In genomic region chr6:57317060-57317943, GRCh38 we compare ENCODE assay signal across 8 cellular contexts. TPM values are rescaled to one million over a fixed set of nuclear protein-coding genes. Genes with fewer than 3 reads are reported as not detected.
A peak's percentile ranks its signal among the peaks of the same experiment; 100 is the strongest.
DNase-seq lines count a peak whose midpoint lies in the region; ATAC-seq and TF ChIP-seq lines count a peak whose summit lies in the region.

Gene PRIM2 (plus strand): TSS chr6:57317630. CDS start chr6:57318446, 816 bp downstream.

- peak; percentile 86 for ATAC-seq in HG02759 (IDR thresholded peaks at IDR 0.05; ENCODE audit: unreplicated experiment)
- ATAC-seq in activated naive CD8-positive, alpha-beta T cell treated with anti-CD3 and anti-CD28 coated beads, Interleukin-2, amount 50 U/mL, for 24 hours = peak; percentile 93

- DNase-seq in NCI-H1417 (lab: John Stamatoyannopoulos, UW) (peak; percentile 84 to 91 (median 88)), T follicular helper cell (ENCODE audit: low read depth) (peak; percentile 75), cardiac septum (ENCODE audit: low spot score) (peak; percentile 94), tibial artery (peak; percentile 85 to 90)
- peak; percentile 85 for DNase-seq in activated naive CD8-positive, alpha-beta T cell treated with anti-CD3 and anti-CD28 coated beads, Interleukin-2, amount 50 U/mL, for 24 hours

- H3K4me1 ChIP-seq in parathyroid adenoma = no peaks in the 10 kb centered on the region
- peaks cover 0 to 38% (median 13%) of the 10 kb centered on the region in 4 donors for H3K4me1 ChIP-seq in tibial artery

- H3K9ac ChIP-seq in parathyroid adenoma = no peak within 1 kb of the TSS

- TF ChIP-seq CTCF in GM12875 (IDR thresholded peaks at IDR 0.05; ENCODE audit: borderline replicate concordance, insufficient read depth, low read depth, low read length) (no peak), parathyroid adenoma (IDR thresholded peaks at IDR 0.05) (no peak), tibial artery (IDR thresholded peaks at IDR 0.05) (no peak)

- H3K79me2 ChIP-seq in parathyroid adenoma = no peaks in the 10 kb centered on the region

- peaks cover 37% of the 10 kb centered on the region for H3K36me3 Mint-ChIP-seq in activated naive CD8-positive, alpha-beta T cell treated with anti-CD3 and anti-CD28 coated beads, Interleukin-2, amount 50 U/mL, for 24 hours (ENCODE audit: low read depth)

- H3K4me2 ChIP-seq in parathyroid adenoma (ENCODE audit: low read length) = peak within 1 kb of the TSS; percentile 94

- intact Hi-C loops in cardiac septum (cut with DNase I) = loop anchor here (2.0 to 5.0 kb wide), 4 partner anchors 50 to 363 kb away; partner anchors contain the start of genes BEND6 and KIAA1586
- intact Hi-C loops in tibial artery (cut with DNase I; ENCODE audit: low total_unique reads) = loop anchor here (2.0 to 5.0 kb wide), 2 partner anchors 127 to 230 kb away; no protein-coding TSS in a partner anchor

- no peaks in the 10 kb centered on the region for H3K9me3 ChIP-seq in parathyroid adenoma (ENCODE audit: control insufficient read depth, low read length)
- H3K9me3 ChIP-seq in tibial artery = no peaks in the 10 kb centered on the region

- no peaks in the 10 kb centered on the region for H3K36me3 ChIP-seq in parathyroid adenoma (ENCODE audit: control insufficient read depth, insufficient read depth, low read length)
- H3K36me3 ChIP-seq in tibial artery = peaks cover 7 to 24% (median 15%) of the 10 kb centered on the region in 3 donors

- H3K27me3 ChIP-seq in parathyroid adenoma (ENCODE audit: control insufficient read depth, insufficient read depth, low read length) (no peaks in the 10 kb centered on the region), tibial artery (no peaks in the 10 kb centered on the region)

- H3K27ac ChIP-seq in parathyroid adenoma (peak within 1 kb of the TSS; percentile 61), tibial artery (peak within 1 kb of the TSS; percentile 31 to 66)

- peak within 1 kb of the TSS; percentile 53 for H3K4me3 ChIP-seq in GM12875 (ENCODE audit: low read depth, low read length)
- peak within 1 kb of the TSS; percentile 71 for H3K4me3 ChIP-seq in parathyroid adenoma (ENCODE audit: low read depth, low read length)
- peak within 1 kb of the TSS; percentile 61 to 67 for H3K4me3 ChIP-seq in tibial artery

- H3K27ac Mint-ChIP-seq in activated naive CD8-positive, alpha-beta T cell treated with anti-CD3 and anti-CD28 coated beads, Interleukin-2, amount 50 U/mL, for 24 hours = peak within 1 kb of the TSS; percentile 98

- peak within 1 kb of the TSS; percentile 100 for H3K4me3 Mint-ChIP-seq in activated naive CD8-positive, alpha-beta T cell treated with anti-CD3 and anti-CD28 coated beads, Interleukin-2, amount 50 U/mL, for 24 hours

- H3K4me1 Mint-ChIP-seq in activated naive CD8-positive, alpha-beta T cell treated with anti-CD3 and anti-CD28 coated beads, Interleukin-2, amount 50 U/mL, for 24 hours = peaks cover 25% of the 10 kb centered on the region

- H3K9me3 Mint-ChIP-seq in activated naive CD8-positive, alpha-beta T cell treated with anti-CD3 and anti-CD28 coated beads, Interleukin-2, amount 50 U/mL, for 24 hours = no peaks in the 10 kb centered on the region

- H2AFZ ChIP-seq in parathyroid adenoma = peak within 1 kb of the TSS; percentile 98

- no peaks in the 10 kb centered on the region for H3K27me3 Mint-ChIP-seq in activated naive CD8-positive, alpha-beta T cell treated with anti-CD3 and anti-CD28 coated beads, Interleukin-2, amount 50 U/mL, for 24 hours

RNA-seq across cellular contexts. Expression of gene PRIM2, which starts in this region (rescaled TPM):
- 3.7 TPM for total RNA-seq in cardiac septum

Comparison
In these comparisons a context has a peak if more than half of its experiments do, and no peak if none do; other contexts are left out.
1. Peak in every context shown above with its lines: DNase-seq, ATAC-seq, H3K4me3 ChIP-seq and H3K27ac ChIP-seq.